ENCODE assay signal across 8 cellular contexts in genomic region chr17:75856062-75856681, GRCh38. TPM values are rescaled to one million over a fixed set of nuclear protein-coding genes. Genes with fewer than 3 reads are reported as not detected.
DNase-seq lines count a peak whose midpoint lies in the region; ATAC-seq and TF ChIP-seq lines count a peak whose summit lies in the region.

No MANE protein-coding gene starts in this region.

- CTCF ChIA-PET in activated naive CD4-positive, alpha-beta T cell treated with anti-CD3 and anti-CD28 coated beads for 36 hours (lab: Charles Lee): interaction anchor here (0.5 to 3.5 kb wide), 9 partner anchors 9 to 158 kb away, joined by 3 to 32 read pairs (median 4); partner anchors contain the start of gene UNC13D

- peaks cover 37 to 89% (median 67%) of the 10 kb centered on the region in 6 donors for H3K4me1 ChIP-seq in spleen

- H3K4me3 ChIP-seq in iPS-11a (ENCODE audit: low read depth, low read length): peak overlapping the region; percentile 72
- peak overlapping the region; percentile 63 to 87 (median 82) for H3K4me3 ChIP-seq in spleen

- intact Hi-C loops in activated naive CD4-positive, alpha-beta T cell treated with anti-CD3 and anti-CD28 coated beads for 36 hours (cut with micrococcal nuclease): no loop called here
- intact Hi-C loops in spleen (cut with DNase I; ENCODE audit: low total_unique reads): no loop called here

- TF ChIP-seq RAD21 in Ishikawa (IDR thresholded peaks at IDR 0.05; ENCODE audit: low read depth): no peak

- H3K27me3 Mint-ChIP-seq in activated naive CD4-positive, alpha-beta T cell treated with anti-CD3 and anti-CD28 coated beads for 36 hours (ENCODE audit: low read depth): no peaks in the 10 kb centered on the region

- TF ChIP-seq EP300 in Ishikawa (IDR thresholded peaks at IDR 0.05; ENCODE audit: borderline replicate concordance): no peak

- H3K27ac Mint-ChIP-seq in activated naive CD4-positive, alpha-beta T cell treated with anti-CD3 and anti-CD28 coated beads for 36 hours: peak overlapping the region; percentile 74

- H3K4me1 Mint-ChIP-seq in activated naive CD4-positive, alpha-beta T cell treated with anti-CD3 and anti-CD28 coated beads for 36 hours (ENCODE audit: low read depth): peaks cover 39% of the 10 kb centered on the region

- H3K9me3 ChIP-seq in spleen: no peaks in the 10 kb centered on the region

- 1 to 2% (median 1%) methylated on average over 15 to 24 of the region's 24 CpGs for WGBS in adipose tissue, 3 donors
- 1 to 3% (median 2%) methylated on average over 14 to 24 of the region's 24 CpGs for WGBS in spleen, 5 donors

- H3K27me3 ChIP-seq in spleen (replicated peaks in 1 of 7): no peaks in the 10 kb centered on the region

- H3K36me3 ChIP-seq in spleen: peaks cover 0 to 23% (median 15%) of the 10 kb centered on the region in 6 donors

- no peak for DNase-seq in activated naive CD4-positive, alpha-beta T cell treated with anti-CD3 and anti-CD28 coated beads for 36 hours
- no peak for DNase-seq in activated naive CD4-positive, alpha-beta T cell treated with anti-CD3 and anti-CD28 coated beads, Interleukin-2, amount 50 U/mL, for 16 hours
- DNase-seq in spleen: no peak
- DNase-seq in 8988T: no peak

- no peaks in the 10 kb centered on the region for H3K9me3 Mint-ChIP-seq in activated naive CD4-positive, alpha-beta T cell treated with anti-CD3 and anti-CD28 coated beads for 36 hours

- no peaks in the 10 kb centered on the region for H3K36me3 Mint-ChIP-seq in activated naive CD4-positive, alpha-beta T cell treated with anti-CD3 and anti-CD28 coated beads for 36 hours (ENCODE audit: low read depth)

- H3K4me3 Mint-ChIP-seq in activated naive CD4-positive, alpha-beta T cell treated with anti-CD3 and anti-CD28 coated beads for 36 hours: no peak overlapping the region

- TF ChIP-seq POLR2A in spleen (IDR thresholded peaks at IDR 0.05): no peak

- TF ChIP-seq CTCF in spleen (IDR thresholded peaks at IDR 0.05 in 8 of 11, conservative IDR thresholded peaks at IDR 0.05 in 3 of 11): no peak

- no peak for ATAC-seq in GM21619 (IDR thresholded peaks at IDR 0.05; ENCODE audit: unreplicated experiment)

- H3K27ac ChIP-seq in adipose tissue (ENCODE audit: low read depth, low read length) (peak overlapping the region; percentile 53), spleen (peak overlapping the region; percentile 99 to 100 (median 100))

TF ChIP-seq in Ishikawa, 13 proteins besides CTCF, POLR2A, EP300 and RAD21:
- TF ChIP-seq ZBTB7A (IDR thresholded peaks at IDR 0.05; ENCODE audit: low read depth) (peak; percentile 55; the same call in 1 of the 2 replicates), USF1 (IDR thresholded peaks at IDR 0.05) (no peak), CEBPB (IDR thresholded peaks at IDR 0.05) (no peak), EGR1 (IDR thresholded peaks at IDR 0.05) (no peak), FOXM1 (IDR thresholded peaks at IDR 0.05; ENCODE audit: borderline replicate concordance, low read depth) (no peak), NFIC (IDR thresholded peaks at IDR 0.05) (no peak), CREB1 (IDR thresholded peaks at IDR 0.05; ENCODE audit: low read depth) (no peak)

RNA-seq across cellular contexts. Expression of gene WBP2, which starts 1.0 kb away (rescaled TPM):
- total RNA-seq in activated naive CD4-positive, alpha-beta T cell treated with anti-CD3 and anti-CD28 coated beads for 36 hours: 10 to 100 TPM; 65.0 to 68.7 TPM
- polyA plus RNA-seq in adipose tissue (100 to 1,000 TPM in 2 of 3 donors, 10 to 100 TPM in 1; 85.0 to 162 (median 107) TPM), spleen (100 to 1,000 TPM in 1 of 3 donors, 10 to 100 TPM in 2; 70.2 to 104 (median 74.1) TPM)
- 100 to 1,000 TPM in 4 of 7 donors, 10 to 100 TPM in 3; 46.7 to 144 (median 125) TPM for total RNA-seq in spleen

RNA-seq across cellular contexts. Expression of gene UNC13D, which starts 12.0 kb away (rescaled TPM):
- 10 to 100 TPM; 98.5 to 99.1 TPM for total RNA-seq in activated naive CD4-positive, alpha-beta T cell treated with anti-CD3 and anti-CD28 coated beads for 36 hours
- polyA plus RNA-seq in adipose tissue (10 to 100 TPM in 2 of 3 donors, 1 to 10 TPM in 1; 6.3 to 13.5 (median 10.1) TPM), spleen (10 to 100 TPM; 36.4 to 86.1 (median 53.0) TPM)
- total RNA-seq in spleen: 100 to 1,000 TPM in 6 of 7 donors, 10 to 100 TPM in 1; 87.1 to 187 (median 129) TPM

RNA-seq across cellular contexts. Expression of gene TRIM47, which starts 22.2 kb away (rescaled TPM):
- 1 to 10 TPM; 8.1 to 9.6 TPM for total RNA-seq in activated naive CD4-positive, alpha-beta T cell treated with anti-CD3 and anti-CD28 coated beads for 36 hours
- polyA plus RNA-seq in adipose tissue (10 to 100 TPM; 12.7 to 32.6 (median 28.6) TPM), spleen (10 to 100 TPM; 28.1 to 42.0 (median 28.4) TPM)
- total RNA-seq in spleen: 10 to 100 TPM; 30.8 to 73.8 (median 38.5) TPM

RNA-seq across cellular contexts. Expression of gene TRIM65, which starts 40.6 kb away (rescaled TPM):
- 10 to 100 TPM; 24.5 to 25.5 TPM for total RNA-seq in activated naive CD4-positive, alpha-beta T cell treated with anti-CD3 and anti-CD28 coated beads for 36 hours
- polyA plus RNA-seq in adipose tissue (10 to 100 TPM; 11.1 to 15.3 (median 11.7) TPM), spleen (10 to 100 TPM in 2 of 3 donors, 1 to 10 TPM in 1; 9.0 to 28.2 (median 11.6) TPM)
- 10 to 100 TPM; 20.0 to 26.5 (median 23.5) TPM for total RNA-seq in spleen

RNA-seq across cellular contexts. Expression of gene MRPL38, which starts 48.5 kb away (rescaled TPM):
- 100 to 1,000 TPM; 109 to 117 TPM for total RNA-seq in activated naive CD4-positive, alpha-beta T cell treated with anti-CD3 and anti-CD28 coated beads for 36 hours
- 10 to 100 TPM; 43.1 to 74.8 (median 48.1) TPM for polyA plus RNA-seq in adipose tissue
- 10 to 100 TPM; 40.1 to 90.6 (median 74.7) TPM for total RNA-seq in spleen
- polyA plus RNA-seq in spleen: 10 to 100 TPM; 59.3 to 90.3 (median 80.8) TPM
